In genomic region chr1:155507960-155508359, GRCh38 we compare ENCODE assay signal across 16 cellular contexts. TPM values are rescaled to one million over a fixed set of nuclear protein-coding genes. Genes with fewer than 3 reads are reported as not detected.
DNase-seq lines count a peak whose midpoint lies in the region; ATAC-seq and TF ChIP-seq lines count a peak whose summit lies in the region.
"Had no signal": no experiment of that assay in that cellular context is flagged by ENCODE, and none has a peak within 500 bp of the region (broad histone marks: within the 10 kb centered on the region; RNA-seq: fewer than 3 reads in every experiment).

No MANE protein-coding gene starts in this region.

- intact Hi-C loops in CD4-positive, alpha-beta memory T cell (cut with micrococcal nuclease) = no loop called here
- intact Hi-C loops in natural killer cell (cut with micrococcal nuclease) = loop anchor here (10.0 kb wide), 1 partner anchor 253 kb away; the partner anchor contains the start of gene ENTREP3

- peak overlapping the region in 3 of 8 donors; percentile 51 to 68 (median 64) for H3K4me3 Mint-ChIP-seq in CD4-positive, alpha-beta memory T cell
- no peak overlapping the region for H3K4me3 Mint-ChIP-seq in central memory CD8-positive, alpha-beta T cell
- no peak overlapping the region for H3K4me3 Mint-ChIP-seq in natural killer cell
- H3K4me3 Mint-ChIP-seq: activated naive CD4-positive, alpha-beta T cell treated with anti-CD3 and anti-CD28 coated beads for 36 hours had no signal

- H3K4me1 Mint-ChIP-seq in CD4-positive, alpha-beta memory T cell = peaks cover 19 to 43% (median 32%) of the 10 kb centered on the region in 4 donors
- peaks cover 14% of the 10 kb centered on the region for H3K4me1 Mint-ChIP-seq in central memory CD8-positive, alpha-beta T cell
- H3K4me1 Mint-ChIP-seq in natural killer cell = peaks cover 16 to 20% of the 10 kb centered on the region in 2 donors

- no peaks in the 10 kb centered on the region for H3K9me3 Mint-ChIP-seq in CD4-positive, alpha-beta memory T cell
- H3K9me3 Mint-ChIP-seq in central memory CD8-positive, alpha-beta T cell = no peaks in the 10 kb centered on the region
- H3K9me3 Mint-ChIP-seq in natural killer cell = no peaks in the 10 kb centered on the region
- H3K9me3 Mint-ChIP-seq: activated naive CD4-positive, alpha-beta T cell treated with anti-CD3 and anti-CD28 coated beads for 36 hours had no signal

- peaks cover 32% of the 10 kb centered on the region for H3K4me1 ChIP-seq in CD4-positive, alpha-beta memory T cell (ENCODE audit: insufficient read depth, low read length)

- CTCF ChIA-PET in CD4-positive, alpha-beta memory T cell (lab: Charles Lee; ENCODE audit: partially characterized antibody) = no interaction called here

- no peaks in the 10 kb centered on the region for H3K9me3 ChIP-seq in CD4-positive, alpha-beta memory T cell (ENCODE audit: control insufficient read depth in 1 of 2, low read length in 2 of 2)
- H3K9me3 ChIP-seq: gastroesophageal sphincter, right atrium auricular region, suprapubic skin had no signal

- H3K36me3 Mint-ChIP-seq in CD4-positive, alpha-beta memory T cell = peaks cover 3 to 21% of the 10 kb centered on the region in 2 donors
- peaks cover 9% of the 10 kb centered on the region for H3K36me3 Mint-ChIP-seq in central memory CD8-positive, alpha-beta T cell (ENCODE audit: insufficient read depth)
- H3K36me3 Mint-ChIP-seq in natural killer cell = no peaks in the 10 kb centered on the region

- H3K27me3 Mint-ChIP-seq in CD4-positive, alpha-beta memory T cell = no peaks in the 10 kb centered on the region
- H3K27me3 Mint-ChIP-seq in central memory CD8-positive, alpha-beta T cell = no peaks in the 10 kb centered on the region
- H3K27me3 Mint-ChIP-seq in natural killer cell (ENCODE audit: low read depth in 2 of 2) = no peaks in the 10 kb centered on the region

- H3K27me3 ChIP-seq in CD4-positive, alpha-beta memory T cell (ENCODE audit: insufficient read depth, low read length) = no peaks in the 10 kb centered on the region
- H3K27me3 ChIP-seq: gastroesophageal sphincter, right atrium auricular region, suprapubic skin had no signal

- no peak for ATAC-seq in central memory CD8-positive, alpha-beta T cell (replicated peaks; ENCODE audit: extremely low read depth, poor library complexity, severe bottlenecking)
- ATAC-seq in natural killer cell = peak in 1 of 3 donors; percentile 33
- ATAC-seq: gastroesophageal sphincter had no signal

- no peaks in the 10 kb centered on the region for H3K36me3 ChIP-seq in CD4-positive, alpha-beta memory T cell (ENCODE audit: insufficient read depth, low read length)
- H3K36me3 ChIP-seq: right atrium auricular region, suprapubic skin had no signal

- H3K27ac ChIP-seq in CD4-positive, alpha-beta memory T cell (ENCODE audit: low read depth, low read length) = no peak overlapping the region
- H3K27ac ChIP-seq: right atrium auricular region, suprapubic skin had no signal

- TF ChIP-seq CTCF in GM20000 (IDR thresholded peaks at IDR 0.05; ENCODE audit: extremely low read depth, missing control alignments) = no peak
- TF ChIP-seq CTCF in natural killer cell (IDR thresholded peaks at IDR 0.05) = no peak

- H3K27ac Mint-ChIP-seq in CD4-positive, alpha-beta memory T cell = peak overlapping the region in 4 of 7 donors; percentile 14 to 49 (median 34)
- H3K27ac Mint-ChIP-seq in central memory CD8-positive, alpha-beta T cell (ENCODE audit: low read depth) = peak overlapping the region; percentile 35
- peak overlapping the region; percentile 71 to 82 for H3K27ac Mint-ChIP-seq in natural killer cell

- H3K4me3 ChIP-seq in CD4-positive, alpha-beta memory T cell (ENCODE audit: low read length in 2 of 2) = no peak overlapping the region
- H3K4me3 ChIP-seq: gastroesophageal sphincter, right atrium auricular region, suprapubic skin had no signal

- POLR2A ChIA-PET in CD4-positive, alpha-beta memory T cell (lab: Charles Lee; ENCODE audit: partially characterized antibody) = no interaction called here

- no peak for DNase-seq in CD4-positive, alpha-beta memory T cell
- peak; percentile 17 for DNase-seq in GM20000 (ENCODE audit: low spot score)
- no peak for DNase-seq in central memory CD8-positive, alpha-beta T cell (ENCODE audit: low spot score in 2 of 2)
- DNase-seq in natural killer cell = no peak
- DNase-seq in NOMO-1 treated with dmso at 0.1 percent for 144 hours (lab: John Stamatoyannopoulos, UW; ENCODE audit: unreplicated experiment) = no peak
- no peak for DNase-seq in midbrain (lab: John Stamatoyannopoulos, UW)
- DNase-seq in DMS53 (lab: John Stamatoyannopoulos, UW) = no peak
- DNase-seq: activated naive CD4-positive, alpha-beta T cell treated with anti-CD3 and anti-CD28 coated beads for 36 hours; C1 segment of cervical spinal cord; DND-41; effector memory CD4-positive, alpha-beta T cell; NCI-H146; NCI-H510A treated with DMSO at 0.1 percent for 48 hours had no signal

RNA-seq across cellular contexts. Expression of gene ASH1L, which starts 54.6 kb away (rescaled TPM):
- total RNA-seq in CD4-positive, alpha-beta memory T cell = 100 to 1,000 TPM; 105 to 107 TPM
- 10 to 100 TPM in 1 of 2 donors, 1 to 10 TPM in 1; 7.6 to 35.6 TPM for polyA plus RNA-seq in CD4-positive, alpha-beta memory T cell
- total RNA-seq in natural killer cell = 10 to 100 TPM; 82.2 to 99.5 (median 91.9) TPM
